In genomic region chr22:22074634-22075381, GRCh38 we compare ENCODE assay signal across 1 cellular context.
TF ChIP-seq lines count a peak whose summit lies in the region.

No MANE protein-coding gene starts in this region.

TF ChIP-seq in K562, 482 proteins besides CTCF, POLR2A, EP300 and RAD21 (continued from another document and continues in another):
- no peak for TF ChIP-seq ZNF695 (CRISPR knock-in tag; IDR thresholded peaks at IDR 0.05)
- TF ChIP-seq REST (CRISPR knock-in tag; IDR thresholded peaks at IDR 0.05; ENCODE audit: low read depth) = peak; percentile 46; the same call in 1 of the 2 replicates
- TF ChIP-seq NFE2L1 (tag; IDR thresholded peaks at IDR 0.05; ENCODE audit: borderline replicate concordance, low read depth) = no peak
- peak; percentile 80 for TF ChIP-seq PRMT5 (CRISPR knock-in tag; IDR thresholded peaks at IDR 0.05)
- no peak for TF ChIP-seq ZNF780A (CRISPR knock-in tag; IDR thresholded peaks at IDR 0.05)
- TF ChIP-seq ZNF277 (CRISPR knock-in tag; IDR thresholded peaks at IDR 0.05; ENCODE audit: borderline replicate concordance) = peak; percentile 68; the same call in 1 of the 2 replicates
- TF ChIP-seq ZNF551 (CRISPR knock-in tag; IDR thresholded peaks at IDR 0.05) = no peak
- TF ChIP-seq CTBP1 (IDR thresholded peaks at IDR 0.05; ENCODE audit: borderline replicate concordance) = 0 out of 2 replicates have a peak, but pooled peaks have one; percentile 49
- TF ChIP-seq EGR1 (conservative IDR thresholded peaks at IDR 0.05) = no peak
- no peak for TF ChIP-seq PATZ1 (CRISPR knock-in tag; IDR thresholded peaks at IDR 0.05; ENCODE audit: borderline replicate concordance)
- no peak for TF ChIP-seq THRAP3 (IDR thresholded peaks at IDR 0.05; ENCODE audit: borderline replicate concordance)
- no peak for TF ChIP-seq NCOR1 (IDR thresholded peaks at IDR 0.05)
- TF ChIP-seq ZNF347 (CRISPR knock-in tag; IDR thresholded peaks at IDR 0.05; ENCODE audit: low read depth) = no peak
- TF ChIP-seq NONO (IDR thresholded peaks at IDR 0.05; ENCODE audit: low read depth in 2 of 2, low read length in 1 of 2) = no peak
- TF ChIP-seq STAG1 (CRISPR knock-in tag; IDR thresholded peaks at IDR 0.05; ENCODE audit: borderline replicate concordance) = peak; percentile 9; the same call in 1 of the 2 replicates
- no peak for TF ChIP-seq ZNF280B (CRISPR knock-in tag; IDR thresholded peaks at IDR 0.05)
- TF ChIP-seq ZBTB9 (CRISPR knock-in tag; IDR thresholded peaks at IDR 0.05) = 0 out of 2 replicates have a peak, but pooled peaks have one; percentile 64
- TF ChIP-seq NCOA6 (IDR thresholded peaks at IDR 0.05) = no peak
- TF ChIP-seq BCOR (IDR thresholded peaks at IDR 0.05) = no peak
- no peak for TF ChIP-seq TSHZ1 (CRISPR knock-in tag; IDR thresholded peaks at IDR 0.05)
- peak; percentile 88; the same call in 1 of the 2 replicates for TF ChIP-seq C11orf30 (IDR thresholded peaks at IDR 0.05; ENCODE audit: low read depth)
- no peak for TF ChIP-seq MYBL2 (IDR thresholded peaks at IDR 0.05; ENCODE audit: low read depth)
- no peak for TF ChIP-seq MYBL2 (CRISPR knock-in tag; IDR thresholded peaks at IDR 0.05; ENCODE audit: borderline replicate concordance)
- TF ChIP-seq ZSCAN32 (CRISPR knock-in tag; IDR thresholded peaks at IDR 0.05) = peak; percentile 26; the same call in 1 of the 2 replicates
- TF ChIP-seq E2F4 (CRISPR knock-in tag; IDR thresholded peaks at IDR 0.05; ENCODE audit: low read depth) = peak; percentile 70; the same call in 1 of the 2 replicates
- TF ChIP-seq JUND (IDR thresholded peaks at IDR 0.05; ENCODE audit: borderline replicate concordance, low read depth, low read length) = no peak
- peak; percentile 64; the same call in 1 of the 3 replicates for TF ChIP-seq JUND (tag; IDR thresholded peaks at IDR 0.05; ENCODE audit: borderline replicate concordance, low read depth, low read length)
- TF ChIP-seq ZNF778 (CRISPR knock-in tag; IDR thresholded peaks at IDR 0.05) = no peak
- no peak for TF ChIP-seq ZNF717 (CRISPR knock-in tag; IDR thresholded peaks at IDR 0.05)
- 0 out of 2 replicates have a peak, but pooled peaks have one; percentile 16 for TF ChIP-seq ETV1 (tag; conservative IDR thresholded peaks at IDR 0.05; ENCODE audit: low read depth)
- TF ChIP-seq MAFG (tag; conservative IDR thresholded peaks at IDR 0.05) = peak; percentile 85
- no peak for TF ChIP-seq EP400 (IDR thresholded peaks at IDR 0.05)
- no peak for TF ChIP-seq CHD4 (IDR thresholded peaks at IDR 0.05; ENCODE audit: insufficient read depth, insufficient replicate concordance, low read depth, low read length, poor library complexity, severe bottlenecking)
- TF ChIP-seq SAFB (IDR thresholded peaks at IDR 0.05; ENCODE audit: borderline replicate concordance, low read depth, low read length) = no peak
- peak; percentile 68; the same call in 1 of the 2 replicates for TF ChIP-seq RREB1 (CRISPR knock-in tag; IDR thresholded peaks at IDR 0.05)
- TF ChIP-seq CEBPG (CRISPR knock-in tag; IDR thresholded peaks at IDR 0.05) = no peak
- TF ChIP-seq CEBPG (tag; conservative IDR thresholded peaks at IDR 0.05 in 1 of 2, IDR thresholded peaks at IDR 0.05 in 1 of 2) = no peak
- TF ChIP-seq RUNX1 (IDR thresholded peaks at IDR 0.05; ENCODE audit: low read depth) = 0 out of 2 replicates have a peak, but pooled peaks have one; percentile 21
- no peak for TF ChIP-seq MEIS2 (IDR thresholded peaks at IDR 0.05; ENCODE audit: partially characterized antibody)
- 0 out of 2 replicates have a peak, but pooled peaks have one; percentile 20 for TF ChIP-seq ZNF408 (CRISPR knock-in tag; IDR thresholded peaks at IDR 0.05; ENCODE audit: low read depth)
- no peak; the same call in 1 of the 2 replicates for TF ChIP-seq MAX (CRISPR knock-in tag; IDR thresholded peaks at IDR 0.05)
- 0 out of 2 replicates have a peak, but pooled peaks have one; percentile 35 for TF ChIP-seq MAFF (IDR thresholded peaks at IDR 0.05; ENCODE audit: low read length)
